8 cellular contexts compared by ENCODE assay signal in the genomic region with DNA sequence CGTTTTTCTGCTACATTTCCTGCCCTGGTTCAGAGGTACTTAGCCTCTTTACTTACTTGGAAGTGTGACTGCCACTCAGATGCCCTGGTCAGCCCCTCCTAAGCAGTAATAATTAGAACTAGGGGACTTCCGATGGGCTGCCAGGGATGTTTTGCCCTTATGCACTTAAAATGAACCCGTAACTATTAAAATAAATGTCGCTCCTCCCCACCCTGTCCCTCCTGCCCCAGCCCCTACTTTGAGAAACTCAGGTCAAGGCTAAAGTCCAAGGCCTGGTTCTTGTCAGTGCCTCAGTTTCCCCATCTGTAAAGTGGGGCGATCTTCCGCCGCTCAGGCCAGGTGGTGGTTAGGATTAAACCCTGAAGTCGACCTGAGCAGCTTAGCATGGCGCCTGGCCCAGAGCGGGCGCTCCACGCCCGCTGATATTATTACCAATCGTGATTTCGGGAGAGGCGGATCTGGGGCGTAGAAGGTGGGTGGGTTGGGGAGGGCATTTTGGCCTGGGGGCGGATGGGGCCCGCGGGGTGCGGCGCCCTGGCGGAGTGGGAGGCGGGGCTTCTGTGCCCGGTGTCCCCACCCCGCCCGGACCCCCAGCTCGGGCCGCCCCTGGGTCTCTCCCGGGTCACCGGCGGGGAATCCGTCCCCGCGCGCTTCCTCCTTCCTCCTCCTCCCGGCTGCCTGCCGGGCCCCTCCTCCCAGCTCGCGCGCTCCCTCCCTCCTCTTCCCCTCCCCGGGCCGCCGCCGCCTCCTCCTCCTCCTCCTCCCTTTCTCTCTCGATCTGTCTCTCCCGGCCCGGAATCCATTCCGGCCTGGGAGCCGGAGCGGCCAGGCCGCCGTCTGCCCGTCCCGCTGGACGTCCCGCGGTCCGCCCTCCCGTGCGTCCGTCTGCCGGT. TPM values are rescaled to one million over a fixed set of nuclear protein-coding genes. Genes with fewer than 3 reads are reported as not detected.
A peak's percentile ranks its signal among the peaks of the same experiment; 100 is the strongest.
DNase-seq lines count a peak whose midpoint lies in the region; ATAC-seq and TF ChIP-seq lines count a peak whose summit lies in the region.

SRC (plus strand) TSS at position 802 of the 893 bp plus-strand sequence. CDS start 38,014 bp downstream, outside the sequence.

- CTCF ChIA-PET in WTC11 (lab: Charles Lee) = interaction anchor here (1.1 to 1.5 kb wide), 4 partner anchors 10 to 63 kb away, joined by 3 to 4 read pairs (median 3); partner anchors contain the start of gene MANBAL

- peak; percentile 25 for TF ChIP-seq POLR2A in GM18526 (IDR thresholded peaks at IDR 0.05; ENCODE audit: extremely low read depth, insufficient read length)

- TF ChIP-seq CTCF in 22Rv1 (IDR thresholded peaks at IDR 0.05) (no peak), WTC11 (IDR thresholded peaks at IDR 0.05) (no peak), chondrocyte (IDR thresholded peaks at IDR 0.05) (no peak)

- peak; percentile 62 for ATAC-seq in WTC11
- no peak for ATAC-seq in HG03521 (IDR thresholded peaks at IDR 0.05; ENCODE audit: unreplicated experiment)

- H3K4me1 Mint-ChIP-seq in WTC11 (peaks cover 35% of the 10 kb centered on the region), chondrocyte (ENCODE audit: low read depth) (peaks cover 27% of the 10 kb centered on the region)

- peak within 1 kb of the TSS; percentile 67 for H3K4me3 Mint-ChIP-seq in WTC11
- peak within 1 kb of the TSS; percentile 66 for H3K4me3 Mint-ChIP-seq in chondrocyte (ENCODE audit: unreplicated experiment)

- peak within 1 kb of the TSS; percentile 89 for H3K27ac ChIP-seq in 22Rv1

- H3K9me3 Mint-ChIP-seq in WTC11 (no peaks in the 10 kb centered on the region), chondrocyte (ENCODE audit: low read depth) (no peaks in the 10 kb centered on the region)

- H3K27ac Mint-ChIP-seq in WTC11 (0 out of 2 replicates have a peak within 1 kb of the TSS, but pooled peaks have one; percentile 49), chondrocyte (ENCODE audit: unreplicated experiment) (peak within 1 kb of the TSS; percentile 33)

- POLR2A ChIA-PET in WTC11 (lab: Charles Lee) = interaction anchor here (0.5 to 1.4 kb wide), 3 partner anchors 11 to 757 kb away, joined by 3 read pairs; no protein-coding TSS in a partner anchor

- H3K27me3 Mint-ChIP-seq in WTC11 (ENCODE audit: low read depth) (no peaks in the 10 kb centered on the region), chondrocyte (ENCODE audit: low read depth) (no peaks in the 10 kb centered on the region)

- DNase-seq in NCI-H146 treated with DMSO at 0.1 percent for 48 hours (lab: John Stamatoyannopoulos, UW; ENCODE audit: unreplicated experiment) (peak; percentile 50), WTC11 (ENCODE audit: low spot score) (peak; percentile 79), chondrocyte (ENCODE audit: low spot score) (peak; percentile 88), kidney glomerular epithelial cell (lab: John Stamatoyannopoulos, UW) (peak; percentile 31)
- peak; percentile 56 for DNase-seq in stimulated activated CD4-positive, alpha-beta T cell treated with anti-CD3 and anti-CD28 coated beads, Interleukin-12 subunit alpha, Interleukin-12 subunit beta, amount 100 ng/mL, for 4 hours

- 0 out of 2 replicates have a peak, but pooled peaks cover 3% of the 10 kb centered on the region for H3K36me3 Mint-ChIP-seq in WTC11
- no peaks in the 10 kb centered on the region for H3K36me3 Mint-ChIP-seq in chondrocyte (ENCODE audit: low read depth)

TF ChIP-seq in WTC11, 78 proteins besides CTCF, POLR2A, EP300 and RAD21:
- TF ChIP-seq GTF2I (CRISPR knock-in tag; conservative IDR thresholded peaks at IDR 0.05) (0 out of 2 replicates have a peak, but pooled peaks have one; percentile 47), SP1 (CRISPR knock-in tag; conservative IDR thresholded peaks at IDR 0.05) (0 out of 2 replicates have a peak, but pooled peaks have one; percentile 19), PRDM15 (CRISPR knock-in tag; IDR thresholded peaks at IDR 0.05) (peak; percentile 60), ZNF263 (CRISPR knock-in tag; IDR thresholded peaks at IDR 0.05; ENCODE audit: low read depth) (peak; percentile 87), NR3C1 (CRISPR knock-in tag; conservative IDR thresholded peaks at IDR 0.05; ENCODE audit: low read depth) (no peak), CREM (CRISPR knock-in tag; IDR thresholded peaks at IDR 0.05) (peak; percentile 20; the same call in 1 of the 2 replicates), TP53 (CRISPR knock-in tag; IDR thresholded peaks at IDR 0.05) (0 out of 2 replicates have a peak, but pooled peaks have one; percentile 7)
- TF ChIP-seq, protein P1, sequence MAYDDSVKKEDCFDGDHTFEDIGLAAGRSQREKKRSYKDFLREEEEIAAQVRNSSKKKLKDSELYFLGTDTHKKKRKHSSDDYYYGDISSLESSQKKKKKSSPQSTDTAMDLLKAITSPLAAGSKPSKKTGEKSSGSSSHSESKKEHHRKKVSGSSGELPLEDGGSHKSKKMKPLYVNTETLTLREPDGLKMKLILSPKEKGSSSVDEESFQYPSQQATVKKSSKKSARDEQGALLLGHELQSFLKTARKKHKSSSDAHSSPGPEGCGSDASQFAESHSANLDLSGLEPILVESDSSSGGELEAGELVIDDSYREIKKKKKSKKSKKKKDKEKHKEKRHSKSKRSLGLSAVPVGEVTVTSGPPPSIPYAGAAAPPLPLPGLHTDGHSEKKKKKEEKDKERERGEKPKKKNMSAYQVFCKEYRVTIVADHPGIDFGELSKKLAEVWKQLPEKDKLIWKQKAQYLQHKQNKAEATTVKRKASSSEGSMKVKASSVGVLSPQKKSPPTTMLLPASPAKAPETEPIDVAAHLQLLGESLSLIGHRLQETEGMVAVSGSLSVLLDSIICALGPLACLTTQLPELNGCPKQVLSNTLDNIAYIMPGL (CRISPR knock-in tag; IDR thresholded peaks at IDR 0.05) = 0 out of 2 replicates have a peak, but pooled peaks have one; percentile 5
- TF ChIP-seq, protein P2, sequence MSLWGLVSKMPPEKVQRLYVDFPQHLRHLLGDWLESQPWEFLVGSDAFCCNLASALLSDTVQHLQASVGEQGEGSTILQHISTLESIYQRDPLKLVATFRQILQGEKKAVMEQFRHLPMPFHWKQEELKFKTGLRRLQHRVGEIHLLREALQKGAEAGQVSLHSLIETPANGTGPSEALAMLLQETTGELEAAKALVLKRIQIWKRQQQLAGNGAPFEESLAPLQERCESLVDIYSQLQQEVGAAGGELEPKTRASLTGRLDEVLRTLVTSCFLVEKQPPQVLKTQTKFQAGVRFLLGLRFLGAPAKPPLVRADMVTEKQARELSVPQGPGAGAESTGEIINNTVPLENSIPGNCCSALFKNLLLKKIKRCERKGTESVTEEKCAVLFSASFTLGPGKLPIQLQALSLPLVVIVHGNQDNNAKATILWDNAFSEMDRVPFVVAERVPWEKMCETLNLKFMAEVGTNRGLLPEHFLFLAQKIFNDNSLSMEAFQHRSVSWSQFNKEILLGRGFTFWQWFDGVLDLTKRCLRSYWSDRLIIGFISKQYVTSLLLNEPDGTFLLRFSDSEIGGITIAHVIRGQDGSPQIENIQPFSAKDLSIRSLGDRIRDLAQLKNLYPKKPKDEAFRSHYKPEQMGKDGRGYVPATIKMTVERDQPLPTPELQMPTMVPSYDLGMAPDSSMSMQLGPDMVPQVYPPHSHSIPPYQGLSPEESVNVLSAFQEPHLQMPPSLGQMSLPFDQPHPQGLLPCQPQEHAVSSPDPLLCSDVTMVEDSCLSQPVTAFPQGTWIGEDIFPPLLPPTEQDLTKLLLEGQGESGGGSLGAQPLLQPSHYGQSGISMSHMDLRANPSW (CRISPR knock-in tag; conservative IDR thresholded peaks at IDR 0.05; ENCODE audit: low read depth) = no peak

RNA-seq across cellular contexts. Expression of gene SRC, which starts in this region (rescaled TPM):
- total RNA-seq in WTC11 (2021) (27.4 to 33.3 TPM (median 30.4 TPM) in 3 replicates), chondrocyte (16.0 to 25.7 TPM (median 25.1 TPM) in 3 replicates)

Comparison
In these comparisons a context has a peak if more than half of its experiments do, and no peak if none do; other contexts are left out.
1. DNase-seq: peak in every context shown above with its lines; median percentile 88 in chondrocyte; 79 in WTC11; 56 in stimulated activated CD4-positive, alpha-beta T cell treated with anti-CD3 and anti-CD28 coated beads, Interleukin-12 subunit alpha, Interleukin-12 subunit beta, amount 100 ng/mL, for 4 hours; 50 in NCI-H146 treated with DMSO at 0.1 percent for 48 hours; 31 in kidney glomerular epithelial cell.